1 cellular context compared by ENCODE assay signal in genomic region chr11:9759519-9760179, GRCh38.
TF ChIP-seq lines count a peak whose summit lies in the region.

No MANE protein-coding gene starts in this region.

TF ChIP-seq in HEK293, 187 proteins besides CTCF, POLR2A, EP300 and RAD21 (continued from another document and continues in another):
- no peak for TF ChIP-seq ZBTB26 (tag by site-specific recombination; optimal IDR thresholded peaks at IDR 0.05)
- TF ChIP-seq ZNF792 (tag by site-specific recombination; IDR thresholded peaks at IDR 0.05) = no peak
- TF ChIP-seq ZEB2 (tag by site-specific recombination; IDR thresholded peaks at IDR 0.05) = peak; percentile 98
- no peak for TF ChIP-seq ZNF114 (tag by site-specific recombination; IDR thresholded peaks at IDR 0.05)
- no peak for TF ChIP-seq ZNF560 (tag by site-specific recombination; IDR thresholded peaks at IDR 0.05; ENCODE audit: borderline replicate concordance)
- TF ChIP-seq ELK4 (IDR thresholded peaks at IDR 0.05; ENCODE audit: borderline replicate concordance, low read depth, low read length) = no peak
- TF ChIP-seq ZNF585B (tag by site-specific recombination; IDR thresholded peaks at IDR 0.05) = no peak
- TF ChIP-seq ZBTB44 (tag by site-specific recombination; IDR thresholded peaks at IDR 0.05) = peak; percentile 41; the same call in 1 of the 2 replicates
- TF ChIP-seq SCRT1 (tag by site-specific recombination; IDR thresholded peaks at IDR 0.05; ENCODE audit: borderline replicate concordance) = no peak
- no peak for TF ChIP-seq ZNF138 (tag by site-specific recombination; IDR thresholded peaks at IDR 0.05; ENCODE audit: borderline replicate concordance)
- no peak for TF ChIP-seq ZNF121 (tag by site-specific recombination; IDR thresholded peaks at IDR 0.05)
- TF ChIP-seq ZNF266 (tag by site-specific recombination; IDR thresholded peaks at IDR 0.05; ENCODE audit: low read depth) = peak; percentile 99
- no peak for TF ChIP-seq ZNF48 (tag by site-specific recombination; IDR thresholded peaks at IDR 0.05)
- TF ChIP-seq PRDM1 (tag by site-specific recombination; IDR thresholded peaks at IDR 0.05) = no peak
- TF ChIP-seq ZNF639 (tag by site-specific recombination; IDR thresholded peaks at IDR 0.05) = peak; percentile 92
- no peak for TF ChIP-seq ZNF544 (tag by site-specific recombination; IDR thresholded peaks at IDR 0.05)
- peak; percentile 52; the same call in 1 of the 2 replicates for TF ChIP-seq ZNF76 (tag by site-specific recombination; IDR thresholded peaks at IDR 0.05; ENCODE audit: borderline replicate concordance, low read depth)
- TF ChIP-seq SETDB1 (IDR thresholded peaks at IDR 0.05; ENCODE audit: insufficient read length, low read length) = no peak
- no peak for TF ChIP-seq ZNF610 (tag by site-specific recombination; IDR thresholded peaks at IDR 0.05; ENCODE audit: borderline replicate concordance)
- no peak for TF ChIP-seq ZNF350 (tag by site-specific recombination; IDR thresholded peaks at IDR 0.05)
- no peak for TF ChIP-seq HOXA7 (CRISPR knock-in tag; IDR thresholded peaks at IDR 0.05; ENCODE audit: borderline replicate concordance)
- peak; percentile 74 for TF ChIP-seq ZBTB8A (tag by site-specific recombination; IDR thresholded peaks at IDR 0.05)
- TF ChIP-seq IKZF3 (tag by site-specific recombination; IDR thresholded peaks at IDR 0.05) = no peak; the same call in 1 of the 2 replicates
- TF ChIP-seq WT1 (tag by site-specific recombination; IDR thresholded peaks at IDR 0.05) = peak; percentile 88
- TF ChIP-seq ZNF776 (tag by site-specific recombination; IDR thresholded peaks at IDR 0.05; ENCODE audit: borderline replicate concordance) = no peak
- no peak for TF ChIP-seq ATF2 (tag by site-specific recombination; IDR thresholded peaks at IDR 0.05; ENCODE audit: low read depth)
- no peak; the same call in 1 of the 2 replicates for TF ChIP-seq ZNF2 (tag by site-specific recombination; IDR thresholded peaks at IDR 0.05)
- TF ChIP-seq TRIM28 (IDR thresholded peaks at IDR 0.05; ENCODE audit: borderline replicate concordance, low read length) = peak; percentile 76
- no peak for TF ChIP-seq ZSCAN16 (tag by site-specific recombination; IDR thresholded peaks at IDR 0.05)
- TF ChIP-seq SALL2 (tag by site-specific recombination; IDR thresholded peaks at IDR 0.05; ENCODE audit: borderline replicate concordance) = no peak
- no peak for TF ChIP-seq PBX3 (CRISPR knock-in tag; IDR thresholded peaks at IDR 0.05)
- no peak for TF ChIP-seq ZNF664 (tag by site-specific recombination; IDR thresholded peaks at IDR 0.05)
- TF ChIP-seq BCL6B (tag by site-specific recombination; IDR thresholded peaks at IDR 0.05) = 0 out of 2 replicates have a peak, but pooled peaks have one; percentile 31
- TF ChIP-seq ZFHX2 (tag by site-specific recombination; conservative IDR thresholded peaks at IDR 0.05) = peak; percentile 79
- TF ChIP-seq TSHZ1 (tag by site-specific recombination; IDR thresholded peaks at IDR 0.05; ENCODE audit: borderline replicate concordance) = peak; percentile 93
- TF ChIP-seq ZNF791 (tag by site-specific recombination; IDR thresholded peaks at IDR 0.05) = no peak
- TF ChIP-seq ZNF580 (tag by site-specific recombination; IDR thresholded peaks at IDR 0.05) = peak; percentile 73
- TF ChIP-seq ZNF561 (tag by site-specific recombination; IDR thresholded peaks at IDR 0.05; ENCODE audit: borderline replicate concordance) = peak; percentile 21; the same call in 1 of the 2 replicates
- TF ChIP-seq ZNF600 (tag by site-specific recombination; IDR thresholded peaks at IDR 0.05) = peak; percentile 72; the same call in 1 of the 2 replicates
- peak; percentile 83; the same call in 1 of the 2 replicates for TF ChIP-seq ZNF660 (tag by site-specific recombination; IDR thresholded peaks at IDR 0.05)
- TF ChIP-seq MYNN (tag by site-specific recombination; IDR thresholded peaks at IDR 0.05; ENCODE audit: borderline replicate concordance) = no peak
- TF ChIP-seq ZNF623 (tag by site-specific recombination; IDR thresholded peaks at IDR 0.05) = peak; percentile 21; the same call in 1 of the 2 replicates
- no peak for TF ChIP-seq ZNF174 (tag by site-specific recombination; IDR thresholded peaks at IDR 0.05)
- no peak for TF ChIP-seq PRDM2 (tag by site-specific recombination; IDR thresholded peaks at IDR 0.05; ENCODE audit: borderline replicate concordance)
